In genomic region chr7:25658375-25658774, GRCh38 we compare ENCODE assay signal across 21 cellular contexts.
A peak's percentile ranks its signal among the peaks of the same experiment; 100 is the strongest.
DNase-seq lines count a peak whose midpoint lies in the region; ATAC-seq, FAIRE-seq and TF ChIP-seq lines count a peak whose summit lies in the region.
"Had no signal": no experiment of that assay in that cellular context is flagged by ENCODE, and none has a peak within 500 bp of the region (broad histone marks: within the 10 kb centered on the region; RNA-seq: fewer than 3 reads in every experiment).

No MANE protein-coding gene starts in this region.

- TF ChIP-seq POLR2A in sigmoid colon (IDR thresholded peaks at IDR 0.05): no peak

- no peaks in the 10 kb centered on the region for H3K27me3 ChIP-seq in sigmoid colon
- H3K27me3 ChIP-seq in HAP-1 (ENCODE audit: low read depth): no peaks in the 10 kb centered on the region; the same call in 1 of the 2 replicates

- no peak for TF ChIP-seq CTCF in sigmoid colon (IDR thresholded peaks at IDR 0.05)

- DNase-seq in Right ventricle myocardium inferior (ENCODE audit: missing footprints) (no peak), cardiac septum (ENCODE audit: low spot score) (no peak), left ventricle myocardium superior (no peak), sigmoid colon (no peak), HAP-1 (ENCODE audit: low spot score in 2 of 2) (no peak)
- DNase-seq: AML-193; Caco-2; CD4-positive, alpha-beta T cell; DMS79; GDM1; H9 had no signal

- intact Hi-C loops in Right ventricle myocardium inferior (cut with DNase I) (no loop called here), cardiac septum (cut with DNase I) (loop anchor here (5.0 kb wide), 1 partner anchor 36 kb away; no protein-coding TSS in a partner anchor), left ventricle myocardium superior (cut with micrococcal nuclease) (no loop called here), sigmoid colon (cut with DNase I) (no loop called here)

- H3K4me1 ChIP-seq in sigmoid colon (peaks cover 0 to 75% (median 60%) of the 10 kb centered on the region in 4 donors), HAP-1 (peaks cover 8% of the 10 kb centered on the region)
- H3K4me1 ChIP-seq: A549, Caco-2 had no signal

- no peak for TF ChIP-seq EP300 in sigmoid colon (IDR thresholded peaks at IDR 0.05)

- ATAC-seq in Right ventricle myocardium inferior (peak; percentile 14), left ventricle myocardium superior (peak; percentile 50), GM19351 (IDR thresholded peaks at IDR 0.05; ENCODE audit: unreplicated experiment) (no peak), GM21447 (IDR thresholded peaks at IDR 0.05; ENCODE audit: unreplicated experiment) (no peak)
- ATAC-seq: A549 had no signal

- H3K36me3 ChIP-seq in sigmoid colon (no peaks in the 10 kb centered on the region), HAP-1 (replicated peaks) (no peaks in the 10 kb centered on the region)

- peak overlapping the region in 3 of 4 donors; percentile 0 to 83 (median 81) for H3K27ac ChIP-seq in sigmoid colon
- H3K27ac ChIP-seq: 22Rv1, A549, C4-2B had no signal

- H3K9me3 ChIP-seq in sigmoid colon (no peaks in the 10 kb centered on the region), HAP-1 (no peaks in the 10 kb centered on the region)
- H3K9me3 ChIP-seq: A549, Caco-2 had no signal

- in situ Hi-C loops in HAP-1 (cut with MboI; ENCODE audit: low sequenced_read_pairs): no loop called here

- H3K4me3 ChIP-seq in sigmoid colon: no peak overlapping the region
- H3K4me3 ChIP-seq in HAP-1: no peak overlapping the region
- H3K4me3 ChIP-seq: A549 had no signal

- FAIRE-seq in TTC549 (lab: Jason Lieb, UNC): peak; percentile 84
- FAIRE-seq: A549, D721Med, GM12892, GM18507, H1 had no signal

Comparison
In these comparisons a context has a peak if more than half of its experiments do, and no peak if none do; other contexts are left out.
1. ATAC-seq: peak in Right ventricle myocardium inferior (single experiment) and left ventricle myocardium superior (single experiment); none in GM19351 (single experiment) and GM21447 (single experiment).